ENCODE assay signal across 11 cellular contexts in genomic region chr16:86665319-86665675, GRCh38.
A peak's percentile ranks its signal among the peaks of the same experiment; 100 is the strongest.
DNase-seq lines count a peak whose midpoint lies in the region; ATAC-seq, FAIRE-seq and TF ChIP-seq lines count a peak whose summit lies in the region.
"Had no signal": no experiment of that assay in that cellular context is flagged by ENCODE, and none has a peak within 500 bp of the region (broad histone marks: within the 10 kb centered on the region; RNA-seq: fewer than 3 reads in every experiment).

No MANE protein-coding gene starts in this region.

- no peak for TF ChIP-seq RAD21 in HepG2 (CRISPR knock-in tag; IDR thresholded peaks at IDR 0.05)

- in situ Hi-C loops in HepG2 (cut with HindIII; ENCODE audit: extremely low pct_ligation_motif_present, low pct_unique_long_range_greater_than_20kb) (no loop called here), transverse colon (cut with MboI; ENCODE audit: low pct_ligation_motif_present in 1 of 4, low pct_unique_long_range_greater_than_20kb in 1 of 4, low sequenced_read_pairs in 3 of 4) (no loop called here)

- 14% methylated on average over 2 of the region's 2 CpGs for WGBS in HepG2 (ENCODE audit: low lambda C conversion rate)
- 43% methylated on average over 2 of the region's 2 CpGs for WGBS in right lobe of liver (ENCODE audit: insufficient coverage, low coverage, low lambda C conversion rate, missing lambda C conversion rate)
- 61 to 63% methylated on average over 2 of the region's 2 CpGs for WGBS in transverse colon (ENCODE audit: low coverage in 1 of 2), 2 donors

- ATAC-seq in HepG2 (peak; percentile 26; the same call in 1 of the 3 replicates), right lobe of liver (no peak), GM19035 (IDR thresholded peaks at IDR 0.05; ENCODE audit: unreplicated experiment) (no peak), HG02623 (IDR thresholded peaks at IDR 0.05; ENCODE audit: unreplicated experiment) (no peak)

- H3K36me3 ChIP-seq in HepG2 (replicated peaks in 1 of 2; ENCODE audit: control insufficient read depth in 1 of 2, insufficient read depth in 2 of 2, low read length in 2 of 2) (no peaks in the 10 kb centered on the region), right lobe of liver (no peaks in the 10 kb centered on the region), KOPT-K1 (ENCODE audit: insufficient read depth, low read length) (no peaks in the 10 kb centered on the region), transverse colon (no peaks in the 10 kb centered on the region), A673 (ENCODE audit: insufficient read depth, low read length, poor library complexity, severe bottlenecking) (no peaks in the 10 kb centered on the region)
- H3K36me3 ChIP-seq: right atrium auricular region had no signal

- H3K27ac ChIP-seq in HepG2 (ENCODE audit: extremely low read length, insufficient read depth, low read length) (no peak overlapping the region), right lobe of liver (no peak overlapping the region), KOPT-K1 (ENCODE audit: low read depth, low read length, poor library complexity, severe bottlenecking) (peak overlapping the region; percentile 73), transverse colon (peak overlapping the region; percentile 68 to 83 (median 72)), A673 (ENCODE audit: low read depth, low read length, poor library complexity, severe bottlenecking) (no peak overlapping the region)

- POLR2A ChIA-PET in HepG2 (lab: Yijun Ruan, JAX), result interaction anchor here (1.3 to 1.7 kb wide), 3 partner anchors 10 to 35 kb away, joined by 3 to 5 read pairs (median 4); no protein-coding TSS in a partner anchor
- POLR2A ChIA-PET in A673 (lab: Charles Lee; ENCODE audit: low non-redundant PET), result no interaction called here

- H4K20me1 ChIP-seq in HepG2 (ENCODE audit: insufficient read depth, low read length), result no peaks in the 10 kb centered on the region

- BruUV-seq in HepG2 (replicated peaks; lab: Mats Ljungman, UMichigan) (no TSS peak), A673 (replicated peaks; lab: Mats Ljungman, UMichigan) (no TSS peak)

- intact Hi-C loops in HepG2 (cut with micrococcal nuclease; ENCODE audit: unreplicated experiment), result no loop called here
- intact Hi-C loops in right lobe of liver (cut with DNase I), result no loop called here
- intact Hi-C loops in transverse colon (cut with DNase I; ENCODE audit: low total_unique reads), result no loop called here
- intact Hi-C loops in A673 (cut with micrococcal nuclease; ENCODE audit: unreplicated experiment), result no loop called here

- no peak overlapping the region for H3K4me3 ChIP-seq in HepG2 (replicated peaks in 1 of 3; ENCODE audit: insufficient read depth in 1 of 3, low read depth in 2 of 3, low read length in 3 of 3)
- H3K4me3 ChIP-seq in right lobe of liver, result no peak overlapping the region
- no peak overlapping the region for H3K4me3 ChIP-seq in epithelial cell of proximal tubule (ENCODE audit: low read depth, low read length)
- no peak overlapping the region for H3K4me3 ChIP-seq in transverse colon
- no peak overlapping the region for H3K4me3 ChIP-seq in A673 (ENCODE audit: low read depth, low read length, poor library complexity, severe bottlenecking)
- H3K4me3 ChIP-seq: right atrium auricular region had no signal

- H3K4me1 ChIP-seq in HepG2 (ENCODE audit: insufficient read depth, low read length) (peaks cover 25% of the 10 kb centered on the region), right lobe of liver (no peaks in the 10 kb centered on the region), transverse colon (peaks cover 5 to 13% (median 8%) of the 10 kb centered on the region in 4 donors), A673 (ENCODE audit: insufficient read depth, low read length, poor library complexity, severe bottlenecking) (no peaks in the 10 kb centered on the region)

- no peak for FAIRE-seq in HepG2 (lab: Jason Lieb, UNC)

- TF ChIP-seq EP300 in HepG2 (IDR thresholded peaks at IDR 0.05; ENCODE audit: low read depth in 2 of 2, low read length in 2 of 2), result no peak
- no peak for TF ChIP-seq EP300 in HepG2 (CRISPR knock-in tag; IDR thresholded peaks at IDR 0.05; ENCODE audit: borderline replicate concordance)
- TF ChIP-seq EP300 in transverse colon (IDR thresholded peaks at IDR 0.05; ENCODE audit: low read depth), result no peak

- no peak overlapping the region for H3K9ac ChIP-seq in HepG2 (ENCODE audit: insufficient read depth, low read depth, low read length)

- DNase-seq in HepG2 (ENCODE audit: low spot score) (peak; percentile 32), right lobe of liver (no peak), epithelial cell of proximal tubule (ENCODE audit: low read depth) (peak; percentile 96), transverse colon (no peak), A673 (ENCODE audit: low spot score) (no peak)
- DNase-seq: activated CD4-positive, CD25-positive, alpha-beta regulatory T cell treated with anti-CD3 and anti-CD28 coated beads, Interleukin-2, amount 50 U/mL, for 72 hours; CD4-positive, alpha-beta memory T cell had no signal

- H3K9me3 ChIP-seq in HepG2 (ENCODE audit: low read length) (peaks cover 6% of the 10 kb centered on the region; the same call in 1 of the 2 replicates), right lobe of liver (no peaks in the 10 kb centered on the region), KOPT-K1 (ENCODE audit: insufficient read depth, low read length, poor library complexity, severe bottlenecking) (peaks cover 4% of the 10 kb centered on the region), transverse colon (no peaks in the 10 kb centered on the region), A673 (ENCODE audit: low read depth, low read length, poor library complexity, severe bottlenecking) (no peaks in the 10 kb centered on the region)
- H3K9me3 ChIP-seq: right atrium auricular region had no signal

- H3K4me2 ChIP-seq in HepG2 (ENCODE audit: low read depth, low read length), result peak overlapping the region; percentile 40; the same call in 1 of the 2 replicates

- TF ChIP-seq POLR2A in HepG2 (IDR thresholded peaks at IDR 0.05; ENCODE audit: insufficient read depth in 1 of 2, low read depth in 2 of 2, low read length in 2 of 2), result no peak
- TF ChIP-seq POLR2A in right lobe of liver (IDR thresholded peaks at IDR 0.05), result no peak
- no peak for TF ChIP-seq POLR2A in transverse colon (IDR thresholded peaks at IDR 0.05)

- TF ChIP-seq CTCF in HepG2 (CRISPR knock-in tag; IDR thresholded peaks at IDR 0.05) (no peak), right lobe of liver (IDR thresholded peaks at IDR 0.05) (no peak), epithelial cell of proximal tubule (conservative IDR thresholded peaks at IDR 0.05; ENCODE audit: low read depth, low read length) (no peak), transverse colon (IDR thresholded peaks at IDR 0.05) (no peak), A673 (conservative IDR thresholded peaks at IDR 0.05; ENCODE audit: low read depth, low read length) (no peak)

- no peaks in the 10 kb centered on the region for H3K79me2 ChIP-seq in HepG2 (ENCODE audit: insufficient read depth, low read length)

- H3K27me3 ChIP-seq in HepG2 (ENCODE audit: control insufficient read depth in 1 of 2, insufficient read depth in 2 of 2, low read length in 2 of 2) (peaks cover 5 to 45% of the 10 kb centered on the region in 2 experiments; a peak in 3 of 5 replicates), right lobe of liver (no peaks in the 10 kb centered on the region), transverse colon (peaks cover 29% of the 10 kb centered on the region), A673 (replicated peaks; ENCODE audit: insufficient read depth, low read depth, low read length, poor library complexity) (peaks cover 78% of the 10 kb centered on the region)
- H3K27me3 ChIP-seq: right atrium auricular region had no signal

- H2AFZ ChIP-seq in HepG2 (ENCODE audit: low read length), result no peak overlapping the region

- CTCF ChIA-PET in HepG2 (lab: Yijun Ruan, JAX; ENCODE audit: low intra/inter-chr PET ratio, low total read pairs) (no interaction called here), A673 (lab: Charles Lee) (no interaction called here)

TF ChIP-seq in HepG2, 621 proteins besides CTCF, POLR2A, EP300 and RAD21 (continues in another document):
- TF ChIP-seq ZFP37 (CRISPR knock-in tag; IDR thresholded peaks at IDR 0.05; ENCODE audit: borderline replicate concordance) (no peak), ZBTB38 (CRISPR knock-in tag; IDR thresholded peaks at IDR 0.05) (no peak), ZNF724P (CRISPR knock-in tag; IDR thresholded peaks at IDR 0.05; ENCODE audit: borderline replicate concordance) (no peak), PHB2 (IDR thresholded peaks at IDR 0.05; ENCODE audit: partially characterized antibody) (no peak)
- TF ChIP-seq, protein P1, sequence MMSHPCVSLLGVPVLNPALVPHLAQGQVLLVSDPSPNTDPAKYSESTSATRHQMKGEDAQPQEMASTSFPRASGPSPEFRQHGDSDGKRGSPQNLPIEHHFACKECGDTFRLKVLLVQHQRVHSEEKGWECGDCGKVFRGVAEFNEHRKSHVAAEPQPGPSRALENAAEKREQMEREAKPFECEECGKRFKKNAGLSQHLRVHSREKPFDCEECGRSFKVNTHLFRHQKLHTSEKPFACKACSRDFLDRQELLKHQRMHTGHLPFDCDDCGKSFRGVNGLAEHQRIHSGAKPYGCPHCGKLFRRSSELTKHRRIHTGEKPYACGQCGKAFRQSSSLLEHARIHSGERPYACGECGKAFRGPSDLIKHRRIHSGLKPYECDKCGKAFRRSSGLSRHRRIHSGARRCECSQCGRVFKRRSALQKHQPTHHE (CRISPR knock-in tag; IDR thresholded peaks at IDR 0.05; ENCODE audit: borderline replicate concordance), result no peak
- TF ChIP-seq, protein P2, sequence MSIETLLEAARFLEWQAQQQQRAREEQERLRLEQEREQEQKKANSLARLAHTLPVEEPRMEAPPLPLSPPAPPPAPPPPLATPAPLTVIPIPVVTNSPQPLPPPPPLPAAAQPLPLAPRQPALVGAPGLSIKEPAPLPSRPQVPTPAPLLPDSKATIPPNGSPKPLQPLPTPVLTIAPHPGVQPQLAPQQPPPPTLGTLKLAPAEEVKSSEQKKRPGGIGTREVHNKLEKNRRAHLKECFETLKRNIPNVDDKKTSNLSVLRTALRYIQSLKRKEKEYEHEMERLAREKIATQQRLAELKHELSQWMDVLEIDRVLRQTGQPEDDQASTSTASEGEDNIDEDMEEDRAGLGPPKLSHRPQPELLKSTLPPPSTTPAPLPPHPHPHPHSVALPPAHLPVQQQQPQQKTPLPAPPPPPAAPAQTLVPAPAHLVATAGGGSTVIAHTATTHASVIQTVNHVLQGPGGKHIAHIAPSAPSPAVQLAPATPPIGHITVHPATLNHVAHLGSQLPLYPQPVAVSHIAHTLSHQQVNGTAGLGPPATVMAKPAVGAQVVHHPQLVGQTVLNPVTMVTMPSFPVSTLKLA (IDR thresholded peaks at IDR 0.05), result no peak
- TF ChIP-seq, protein P3, sequence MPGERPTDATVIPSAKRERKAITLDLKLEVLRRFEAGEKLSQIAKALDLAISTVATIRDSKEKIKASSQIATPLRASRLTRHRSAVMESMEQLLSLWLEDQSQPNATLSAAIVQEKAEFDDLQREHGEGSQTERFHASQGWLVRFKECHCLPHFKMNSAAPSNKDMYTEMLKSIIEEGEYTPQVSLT (CRISPR knock-in tag; IDR thresholded peaks at IDR 0.05; ENCODE audit: borderline replicate concordance, low read depth), result no peak

Comparison
In these comparisons a context has a peak if more than half of its experiments do, and no peak if none do; other contexts are left out.
1. DNase-seq: peak in HepG2 (single experiment) and epithelial cell of proximal tubule (single experiment); none in right lobe of liver (0 of 3), transverse colon (single experiment) and A673 (single experiment).
2. H3K27ac ChIP-seq: peak in KOPT-K1 (single experiment) and transverse colon (4 of 4); none in HepG2 (single experiment), right lobe of liver (0 of 3) and A673 (single experiment).